ENCODE assay signal across 1 cellular context in genomic region chr1:147541672-147542548, GRCh38.
TF ChIP-seq lines count a peak whose summit lies in the region.

No MANE protein-coding gene starts in this region.

TF ChIP-seq in neural cell, 6 proteins besides CTCF, POLR2A, EP300 and RAD21 (continued from another document):
- TF ChIP-seq TAF1 (IDR thresholded peaks at IDR 0.05; ENCODE audit: low read depth) = no peak
- peak; percentile 25 for TF ChIP-seq POLR2AphosphoS5 (IDR thresholded peaks at IDR 0.05)
- no peak for TF ChIP-seq SMC3 (conservative IDR thresholded peaks at IDR 0.05; ENCODE audit: poor library complexity)
- TF ChIP-seq MXI1 (conservative IDR thresholded peaks at IDR 0.05; ENCODE audit: poor library complexity, severe bottlenecking) = peak; percentile 68
TF ChIP-seq in neural cell: peak in this region for 3.
